10 cellular contexts compared by ENCODE assay signal in genomic region chrX:129086802-129087201, GRCh38.
"Had no signal": no experiment of that assay in that cellular context is flagged by ENCODE, and none has a peak within 500 bp of the region (broad histone marks: within the 10 kb centered on the region; RNA-seq: fewer than 3 reads in every experiment).

No MANE protein-coding gene starts in this region.

- ATAC-seq: HCT116, HepG2 had no signal

- H3K27ac ChIP-seq: GM23248, HL-60 had no signal

- H3K4me3 ChIP-seq: GM23248, HAP-1 had no signal

- H3K4me1 Mint-ChIP-seq: IgD-negative memory B cell had no signal

- H2AFZ ChIP-seq: GM23248 had no signal

- H3K9me3 ChIP-seq: HAP-1 had no signal

- H3K36me3 Mint-ChIP-seq: IgD-negative memory B cell had no signal

- H3K4me1 ChIP-seq: HAP-1 had no signal

- H3K9ac ChIP-seq: GM23248 had no signal

- H3K27ac Mint-ChIP-seq: HFFc6 had no signal

- H3K27me3 Mint-ChIP-seq: IgD-negative memory B cell had no signal

- DNase-seq: GM23248, GOT3, HFFc6, KBM-7 had no signal

- H3K36me3 ChIP-seq: HAP-1 had no signal

- H3K4me3 Mint-ChIP-seq: HFFc6, IgD-negative memory B cell had no signal

- FAIRE-seq: H54, HepG2 had no signal
